ENCODE assay signal across 22 cellular contexts in the genomic region with DNA sequence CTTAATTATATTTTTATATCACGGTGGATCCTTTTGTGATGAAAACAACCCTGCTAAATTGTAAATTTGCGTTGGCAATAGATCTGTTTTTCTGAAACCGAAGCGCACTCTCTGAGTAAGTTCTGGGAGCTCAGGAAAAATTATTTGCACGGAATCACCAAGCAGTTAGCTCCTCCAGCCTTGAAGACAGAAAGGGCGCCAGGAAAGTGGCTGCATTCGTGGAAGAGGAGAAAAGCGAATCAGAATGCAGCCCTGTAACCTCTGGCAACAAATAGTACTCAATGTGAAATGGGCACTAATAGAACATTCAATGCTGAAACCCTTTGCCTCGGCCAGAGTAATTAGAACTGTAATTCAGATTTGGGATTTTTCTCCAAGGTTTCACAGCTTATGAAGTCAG.
DNase-seq lines count a peak whose midpoint lies in the region.
"Had no signal": no experiment of that assay in that cellular context is flagged by ENCODE, and none has a peak within 500 bp of the region (broad histone marks: within the 10 kb centered on the region; RNA-seq: fewer than 3 reads in every experiment).

No MANE protein-coding gene starts in this region.

- peak overlapping the region; percentile 62 for H3K27ac ChIP-seq in layer of hippocampus (ENCODE audit: low read depth, low read length)
- H3K27ac ChIP-seq: A549, BLaER1, PC-9, RWPE1 had no signal

- H3K27me3 ChIP-seq in layer of hippocampus (ENCODE audit: control insufficient read depth, insufficient read depth, low read length) = no peaks in the 10 kb centered on the region
- H3K27me3 ChIP-seq: BLaER1 had no signal

- DNase-seq in M059J (ENCODE audit: low read depth) = peak; percentile 33
- peak; percentile 8 for DNase-seq in cerebellar cortex (ENCODE audit: low spot score)
- DNase-seq in pons (ENCODE audit: low spot score) = peak; percentile 44
- no peak for DNase-seq in CD1c-positive myeloid dendritic cell (ENCODE audit: extremely low spot score)
- no peak for DNase-seq in stimulated activated naive CD4-positive, alpha-beta T cell treated with Interleukin-2 at 50 U/mL for 16 hours (lab: John Stamatoyannopoulos, UW)
- DNase-seq in SKM-1 (lab: John Stamatoyannopoulos, UW; ENCODE audit: unreplicated experiment) = no peak
- DNase-seq: Calu3; CD8-positive, alpha-beta T cell; DMS53; EL; GOT3; NCI-H1105 treated with DMSO at 0.1 percent for 48 hours; NCI-H1694 treated with DMSO at 0.1 percent for 48 hours; NCI-H2107; NCI-H226; NCI-H524; PC-9; SIG-M5 had no signal

Comparison
In these comparisons a context has a peak if more than half of its experiments do, and no peak if none do; other contexts are left out.
1. DNase-seq: peak in M059J (single experiment), cerebellar cortex (single experiment) and pons (single experiment); none in CD1c-positive myeloid dendritic cell (single experiment), stimulated activated naive CD4-positive, alpha-beta T cell treated with Interleukin-2 at 50 U/mL for 16 hours (single experiment) and SKM-1 (single experiment).